In genomic region chr12:331287-331686, GRCh38 we compare ENCODE assay signal across 14 cellular contexts. TPM values are rescaled to one million over a fixed set of nuclear protein-coding genes. Genes with fewer than 3 reads are reported as not detected.
DNase-seq lines count a peak whose midpoint lies in the region; ATAC-seq and TF ChIP-seq lines count a peak whose summit lies in the region.
"Had no signal": no experiment of that assay in that cellular context is flagged by ENCODE, and none has a peak within 500 bp of the region (broad histone marks: within the 10 kb centered on the region; RNA-seq: fewer than 3 reads in every experiment).

No MANE protein-coding gene starts in this region.

- H3K4me3 Mint-ChIP-seq in activated naive CD8-positive, alpha-beta T cell treated with anti-CD3 and anti-CD28 coated beads, Interleukin-2, amount 10 ng/mL, durations not matched to agents 7 days and 5 days, result no peak overlapping the region
- H3K4me3 Mint-ChIP-seq in activated naive CD8-positive, alpha-beta T cell treated with anti-CD3 and anti-CD28 coated beads, Interleukin-2, amount 50 U/mL, for 24 hours, result no peak overlapping the region
- H3K4me3 Mint-ChIP-seq in immature natural killer cell, result no peak overlapping the region
- H3K4me3 Mint-ChIP-seq in neural progenitor cell, result no peak overlapping the region
- H3K4me3 Mint-ChIP-seq: B cell; CD4-positive, alpha-beta T cell had no signal

- ATAC-seq in activated naive CD8-positive, alpha-beta T cell treated with anti-CD3 and anti-CD28 coated beads, Interleukin-2, amount 10 ng/mL, durations not matched to agents 7 days and 5 days (ENCODE audit: low read depth), result no peak
- ATAC-seq in activated naive CD8-positive, alpha-beta T cell treated with anti-CD3 and anti-CD28 coated beads, Interleukin-2, amount 50 U/mL, for 24 hours, result no peak

- H3K27me3 Mint-ChIP-seq in activated naive CD8-positive, alpha-beta T cell treated with anti-CD3 and anti-CD28 coated beads, Interleukin-2, amount 10 ng/mL, durations not matched to agents 7 days and 5 days, result no peaks in the 10 kb centered on the region
- H3K27me3 Mint-ChIP-seq in activated naive CD8-positive, alpha-beta T cell treated with anti-CD3 and anti-CD28 coated beads, Interleukin-2, amount 50 U/mL, for 24 hours, result no peaks in the 10 kb centered on the region
- H3K27me3 Mint-ChIP-seq in immature natural killer cell (ENCODE audit: low read depth in 3 of 3) (peaks cover 0 to 2% (median under 1%) of the 10 kb centered on the region in 3 donors), neural progenitor cell (ENCODE audit: insufficient read depth, low read depth) (no peaks in the 10 kb centered on the region)
- H3K27me3 Mint-ChIP-seq: B cell; CD4-positive, alpha-beta T cell had no signal

- POLR2A ChIA-PET in activated naive CD8-positive, alpha-beta T cell treated with anti-CD3 and anti-CD28 coated beads, Interleukin-2, amount 10 ng/mL, durations not matched to agents 7 days and 5 days (lab: Charles Lee), result no interaction called here
- POLR2A ChIA-PET in HEK293 (lab: Yijun Ruan, JAX), result no interaction called here

- peaks cover 9% of the 10 kb centered on the region for H3K4me1 Mint-ChIP-seq in activated naive CD8-positive, alpha-beta T cell treated with anti-CD3 and anti-CD28 coated beads, Interleukin-2, amount 10 ng/mL, durations not matched to agents 7 days and 5 days
- H3K4me1 Mint-ChIP-seq in activated naive CD8-positive, alpha-beta T cell treated with anti-CD3 and anti-CD28 coated beads, Interleukin-2, amount 50 U/mL, for 24 hours, result peaks cover 7% of the 10 kb centered on the region
- H3K4me1 Mint-ChIP-seq in immature natural killer cell (peaks cover 11 to 34% of the 10 kb centered on the region in 2 donors), neural progenitor cell (no peaks in the 10 kb centered on the region)
- H3K4me1 Mint-ChIP-seq: B cell had no signal

- peaks cover 7% of the 10 kb centered on the region for H3F3A ChIP-seq in neural progenitor cell (ENCODE audit: low read depth)

- H3K36me3 ChIP-seq in HEK293 (ENCODE audit: control insufficient read depth in 2 of 2, insufficient read depth in 1 of 2, low read length in 2 of 2) (peaks cover 59 to 67% of the 10 kb centered on the region in 2 experiments), neural progenitor cell (peaks cover 11% of the 10 kb centered on the region)

- DNase-seq in activated naive CD8-positive, alpha-beta T cell treated with anti-CD3 and anti-CD28 coated beads, Interleukin-2, amount 10 ng/mL, durations not matched to agents 7 days and 5 days, result no peak
- no peak for DNase-seq in activated naive CD8-positive, alpha-beta T cell treated with anti-CD3 and anti-CD28 coated beads, Interleukin-2, amount 50 U/mL, for 24 hours
- DNase-seq in immature natural killer cell, result no peak
- DNase-seq in neural progenitor cell (ENCODE audit: low spot score), result no peak
- no peak for DNase-seq in DMS153 treated with DMSO at 0.1 percent for 48 hours (lab: John Stamatoyannopoulos, UW; ENCODE audit: unreplicated experiment)
- no peak for DNase-seq in occipital lobe (lab: John Stamatoyannopoulos, UW)
- DNase-seq: C1 segment of cervical spinal cord; CD4-positive, alpha-beta T cell; DMS79 treated with DMSO at 0.1 percent for 48 hours; EL; HCEC 1CT had no signal

- H3K4me3 ChIP-seq in HEK293 (ENCODE audit: low read depth, low read length) (no peak overlapping the region), neural progenitor cell (no peak overlapping the region)

- no peaks in the 10 kb centered on the region for H3K27me3 ChIP-seq in neural progenitor cell

- H3K4me1 ChIP-seq in HEK293 (ENCODE audit: control insufficient read depth, insufficient read depth, low read length) (no peaks in the 10 kb centered on the region), neural progenitor cell (no peaks in the 10 kb centered on the region)

- H3K27ac ChIP-seq in HEK293 (ENCODE audit: extremely low read depth, low read depth, low read length) (no peak overlapping the region), neural progenitor cell (peak overlapping the region; percentile 14)
- H3K27ac ChIP-seq: HL-60 had no signal

- H3K36me3 Mint-ChIP-seq in activated naive CD8-positive, alpha-beta T cell treated with anti-CD3 and anti-CD28 coated beads, Interleukin-2, amount 10 ng/mL, durations not matched to agents 7 days and 5 days, result peaks cover 34% of the 10 kb centered on the region
- H3K36me3 Mint-ChIP-seq in activated naive CD8-positive, alpha-beta T cell treated with anti-CD3 and anti-CD28 coated beads, Interleukin-2, amount 50 U/mL, for 24 hours (ENCODE audit: low read depth), result peaks cover 34% of the 10 kb centered on the region
- H3K36me3 Mint-ChIP-seq in immature natural killer cell (peaks cover 18 to 56% (median 40%) of the 10 kb centered on the region in 3 donors), neural progenitor cell (peaks cover 29% of the 10 kb centered on the region)

- peak overlapping the region; percentile 2 for H3K27ac Mint-ChIP-seq in activated naive CD8-positive, alpha-beta T cell treated with anti-CD3 and anti-CD28 coated beads, Interleukin-2, amount 10 ng/mL, durations not matched to agents 7 days and 5 days
- H3K27ac Mint-ChIP-seq in activated naive CD8-positive, alpha-beta T cell treated with anti-CD3 and anti-CD28 coated beads, Interleukin-2, amount 50 U/mL, for 24 hours, result no peak overlapping the region
- H3K27ac Mint-ChIP-seq in immature natural killer cell (peak overlapping the region in 4 of 6 donors; percentile 29 to 68 (median 54)), neural progenitor cell (no peak overlapping the region)
- H3K27ac Mint-ChIP-seq: B cell; CD4-positive, alpha-beta T cell had no signal

- H3K9ac ChIP-seq in neural progenitor cell, result no peak overlapping the region

- H2AFZ ChIP-seq in neural progenitor cell (replicated peaks), result no peak overlapping the region

- no peak overlapping the region for H3K4me2 ChIP-seq in neural progenitor cell

- H3K9me3 ChIP-seq in HEK293 (ENCODE audit: control insufficient read depth, insufficient read depth, low read depth, low read length) (no peaks in the 10 kb centered on the region), neural progenitor cell (ENCODE audit: low read depth) (no peaks in the 10 kb centered on the region)

- no peak for TF ChIP-seq CTCF in HEK293 (tag by site-specific recombination; IDR thresholded peaks at IDR 0.05)
- no peak for TF ChIP-seq CTCF in neural progenitor cell (IDR thresholded peaks at IDR 0.05)

- CTCF ChIA-PET in HEK293 (lab: Yijun Ruan, JAX), result no interaction called here

- H3K9me3 Mint-ChIP-seq in activated naive CD8-positive, alpha-beta T cell treated with anti-CD3 and anti-CD28 coated beads, Interleukin-2, amount 10 ng/mL, durations not matched to agents 7 days and 5 days, result no peaks in the 10 kb centered on the region
- no peaks in the 10 kb centered on the region for H3K9me3 Mint-ChIP-seq in activated naive CD8-positive, alpha-beta T cell treated with anti-CD3 and anti-CD28 coated beads, Interleukin-2, amount 50 U/mL, for 24 hours
- no peaks in the 10 kb centered on the region for H3K9me3 Mint-ChIP-seq in immature natural killer cell
- H3K9me3 Mint-ChIP-seq in neural progenitor cell, result no peaks in the 10 kb centered on the region
- H3K9me3 Mint-ChIP-seq: CD4-positive, alpha-beta T cell had no signal

- H3K79me2 ChIP-seq in neural progenitor cell (ENCODE audit: low read depth), result no peaks in the 10 kb centered on the region

- H4K20me1 ChIP-seq in neural progenitor cell (ENCODE audit: low read depth), result no peaks in the 10 kb centered on the region

TF ChIP-seq in HEK293, 187 proteins besides CTCF, POLR2A, EP300 and RAD21:
- TF ChIP-seq HOXD13 (CRISPR knock-in tag; IDR thresholded peaks at IDR 0.05; ENCODE audit: borderline replicate concordance) (no peak), ATF2 (tag by site-specific recombination; IDR thresholded peaks at IDR 0.05; ENCODE audit: low read depth) (no peak), PRDM1 (tag by site-specific recombination; IDR thresholded peaks at IDR 0.05) (peak; percentile 97), ZNF416 (tag by site-specific recombination; IDR thresholded peaks at IDR 0.05) (no peak), ZNF133 (tag by site-specific recombination; IDR thresholded peaks at IDR 0.05) (no peak), ZNF366 (tag by site-specific recombination; conservative IDR thresholded peaks at IDR 0.05) (peak; percentile 74), ZNF544 (tag by site-specific recombination; IDR thresholded peaks at IDR 0.05) (no peak), ZNF302 (tag by site-specific recombination; IDR thresholded peaks at IDR 0.05; ENCODE audit: low read depth) (no peak), ZNF202 (tag by site-specific recombination; IDR thresholded peaks at IDR 0.05; ENCODE audit: borderline replicate concordance) (no peak), ZNF830 (tag by site-specific recombination; IDR thresholded peaks at IDR 0.05; ENCODE audit: low read depth) (no peak), TRIM28 (IDR thresholded peaks at IDR 0.05; ENCODE audit: borderline replicate concordance, low read length) (no peak)

RNA-seq across cellular contexts. Expression of gene KDM5A, which starts 57.8 kb away (rescaled TPM):
- 100 to 1,000 TPM; 105 to 116 TPM for total RNA-seq in activated naive CD8-positive, alpha-beta T cell treated with anti-CD3 and anti-CD28 coated beads, Interleukin-2, amount 10 ng/mL, durations not matched to agents 7 days and 5 days
- 10 to 100 TPM; 42.4 to 89.5 (median 59.6) TPM for polyA plus RNA-seq in immature natural killer cell
- total RNA-seq in neural progenitor cell (ENCODE audit: low replicate concordance) (44.7 and 50.2 TPM in 2 replicates), occipital lobe (74.4 TPM)

Comparison
In these comparisons a context has a peak if more than half of its experiments do, and no peak if none do; other contexts are left out.
1. H3K27ac Mint-ChIP-seq: peak in activated naive CD8-positive, alpha-beta T cell treated with anti-CD3 and anti-CD28 coated beads, Interleukin-2, amount 10 ng/mL, durations not matched to agents 7 days and 5 days (single experiment) and immature natural killer cell (4 of 6); none in activated naive CD8-positive, alpha-beta T cell treated with anti-CD3 and anti-CD28 coated beads, Interleukin-2, amount 50 U/mL, for 24 hours (single experiment) and neural progenitor cell (single experiment).